Comparison of ENCODE assay signal across 1 cellular context in genomic region chr3:196317702-196318467, GRCh38.
TF ChIP-seq lines count a peak whose summit lies in the region.

TSS of gene DYNLT2B (minus strand) at chr3:196318240. CDS start at chr3:196318152, 88 bp downstream.

TF ChIP-seq in HepG2, 621 proteins besides CTCF, POLR2A, EP300 and RAD21 (continued from another document and continues in another):
- TF ChIP-seq PAXIP1 (CRISPR knock-in tag; conservative IDR thresholded peaks at IDR 0.05): peak; percentile 45
- TF ChIP-seq TP53 (CRISPR knock-in tag; conservative IDR thresholded peaks at IDR 0.05): no peak
- TF ChIP-seq, protein P1, sequence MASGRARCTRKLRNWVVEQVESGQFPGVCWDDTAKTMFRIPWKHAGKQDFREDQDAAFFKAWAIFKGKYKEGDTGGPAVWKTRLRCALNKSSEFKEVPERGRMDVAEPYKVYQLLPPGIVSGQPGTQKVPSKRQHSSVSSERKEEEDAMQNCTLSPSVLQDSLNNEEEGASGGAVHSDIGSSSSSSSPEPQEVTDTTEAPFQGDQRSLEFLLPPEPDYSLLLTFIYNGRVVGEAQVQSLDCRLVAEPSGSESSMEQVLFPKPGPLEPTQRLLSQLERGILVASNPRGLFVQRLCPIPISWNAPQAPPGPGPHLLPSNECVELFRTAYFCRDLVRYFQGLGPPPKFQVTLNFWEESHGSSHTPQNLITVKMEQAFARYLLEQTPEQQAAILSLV (CRISPR knock-in tag; IDR thresholded peaks at IDR 0.05; ENCODE audit: borderline replicate concordance): peak; percentile 64; the same call in 1 of the 2 replicates
- 0 out of 2 replicates have a peak, but pooled peaks have one; percentile 63 for TF ChIP-seq ZNF83 (CRISPR knock-in tag; IDR thresholded peaks at IDR 0.05; ENCODE audit: borderline replicate concordance)
- TF ChIP-seq, protein P2, sequence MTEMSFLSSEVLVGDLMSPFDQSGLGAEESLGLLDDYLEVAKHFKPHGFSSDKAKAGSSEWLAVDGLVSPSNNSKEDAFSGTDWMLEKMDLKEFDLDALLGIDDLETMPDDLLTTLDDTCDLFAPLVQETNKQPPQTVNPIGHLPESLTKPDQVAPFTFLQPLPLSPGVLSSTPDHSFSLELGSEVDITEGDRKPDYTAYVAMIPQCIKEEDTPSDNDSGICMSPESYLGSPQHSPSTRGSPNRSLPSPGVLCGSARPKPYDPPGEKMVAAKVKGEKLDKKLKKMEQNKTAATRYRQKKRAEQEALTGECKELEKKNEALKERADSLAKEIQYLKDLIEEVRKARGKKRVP (CRISPR knock-in tag; IDR thresholded peaks at IDR 0.05): peak in 1 of 2 experiments; percentile 40; a peak in 2 of 4 replicates
- TF ChIP-seq KAT7 (CRISPR knock-in tag; IDR thresholded peaks at IDR 0.05; ENCODE audit: borderline replicate concordance): peak; percentile 9; the same call in 1 of the 2 replicates
- no peak for TF ChIP-seq GRHL1 (CRISPR knock-in tag; conservative IDR thresholded peaks at IDR 0.05)
- TF ChIP-seq SRY (CRISPR knock-in tag; IDR thresholded peaks at IDR 0.05): peak; percentile 93; the same call in 1 of the 2 replicates
- peak; percentile 26; the same call in 1 of the 2 replicates for TF ChIP-seq NFYC (CRISPR knock-in tag; IDR thresholded peaks at IDR 0.05)
- peak; percentile 91 for TF ChIP-seq ZNF883 (CRISPR knock-in tag; IDR thresholded peaks at IDR 0.05; ENCODE audit: not compliant biosample characterization)
- TF ChIP-seq POGZ (CRISPR knock-in tag; IDR thresholded peaks at IDR 0.05): peak; percentile 36; the same call in 1 of the 2 replicates
- 0 out of 2 replicates have a peak, but pooled peaks have one; percentile 66 for TF ChIP-seq RFXANK (CRISPR knock-in tag; IDR thresholded peaks at IDR 0.05)
- peak; percentile 84 for TF ChIP-seq KDM2A (CRISPR knock-in tag; IDR thresholded peaks at IDR 0.05; ENCODE audit: borderline replicate concordance, low read depth)
- TF ChIP-seq FOXA3 (CRISPR knock-in tag; IDR thresholded peaks at IDR 0.05): peak; percentile 41
- 0 out of 2 replicates have a peak, but pooled peaks have one; percentile 24 for TF ChIP-seq ZNF468 (CRISPR knock-in tag; IDR thresholded peaks at IDR 0.05)
- TF ChIP-seq NPAS2 (CRISPR knock-in tag; IDR thresholded peaks at IDR 0.05; ENCODE audit: borderline replicate concordance): no peak
- TF ChIP-seq ZNF543 (CRISPR knock-in tag; IDR thresholded peaks at IDR 0.05): 0 out of 2 replicates have a peak, but pooled peaks have one; percentile 19
- TF ChIP-seq SMAD1 (CRISPR knock-in tag; IDR thresholded peaks at IDR 0.05; ENCODE audit: borderline replicate concordance, low read depth): no peak
- peak; percentile 48 for TF ChIP-seq ZNF772 (CRISPR knock-in tag; IDR thresholded peaks at IDR 0.05)
- TF ChIP-seq KAT8 (CRISPR knock-in tag; IDR thresholded peaks at IDR 0.05): peak; percentile 74; the same call in 1 of the 2 replicates
- peak; percentile 57 for TF ChIP-seq ZNF574 (CRISPR knock-in tag; IDR thresholded peaks at IDR 0.05)
- peak; percentile 55; the same call in 1 of the 2 replicates for TF ChIP-seq NAIF1 (CRISPR knock-in tag; IDR thresholded peaks at IDR 0.05; ENCODE audit: borderline replicate concordance)
- TF ChIP-seq ZNF232 (CRISPR knock-in tag; IDR thresholded peaks at IDR 0.05; ENCODE audit: borderline replicate concordance): no peak; the same call in 1 of the 2 replicates
- TF ChIP-seq ZBTB10 (CRISPR knock-in tag; IDR thresholded peaks at IDR 0.05; ENCODE audit: borderline replicate concordance): no peak
- 0 out of 2 replicates have a peak, but pooled peaks have one; percentile 81 for TF ChIP-seq ZNF510 (CRISPR knock-in tag; IDR thresholded peaks at IDR 0.05; ENCODE audit: low read depth)
- TF ChIP-seq, protein P3, sequence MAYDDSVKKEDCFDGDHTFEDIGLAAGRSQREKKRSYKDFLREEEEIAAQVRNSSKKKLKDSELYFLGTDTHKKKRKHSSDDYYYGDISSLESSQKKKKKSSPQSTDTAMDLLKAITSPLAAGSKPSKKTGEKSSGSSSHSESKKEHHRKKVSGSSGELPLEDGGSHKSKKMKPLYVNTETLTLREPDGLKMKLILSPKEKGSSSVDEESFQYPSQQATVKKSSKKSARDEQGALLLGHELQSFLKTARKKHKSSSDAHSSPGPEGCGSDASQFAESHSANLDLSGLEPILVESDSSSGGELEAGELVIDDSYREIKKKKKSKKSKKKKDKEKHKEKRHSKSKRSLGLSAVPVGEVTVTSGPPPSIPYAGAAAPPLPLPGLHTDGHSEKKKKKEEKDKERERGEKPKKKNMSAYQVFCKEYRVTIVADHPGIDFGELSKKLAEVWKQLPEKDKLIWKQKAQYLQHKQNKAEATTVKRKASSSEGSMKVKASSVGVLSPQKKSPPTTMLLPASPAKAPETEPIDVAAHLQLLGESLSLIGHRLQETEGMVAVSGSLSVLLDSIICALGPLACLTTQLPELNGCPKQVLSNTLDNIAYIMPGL (CRISPR knock-in tag; IDR thresholded peaks at IDR 0.05; ENCODE audit: borderline replicate concordance in 1 of 2, low read depth in 1 of 2): peak; percentile 72 to 87; a peak in 3 of 4 replicates
- 0 out of 2 replicates have a peak, but pooled peaks have one; percentile 26 for TF ChIP-seq ZNF335 (CRISPR knock-in tag; IDR thresholded peaks at IDR 0.05)
- peak; percentile 94; the same call in 1 of the 2 replicates for TF ChIP-seq ZNF337 (CRISPR knock-in tag; IDR thresholded peaks at IDR 0.05; ENCODE audit: borderline replicate concordance, low read depth)
- TF ChIP-seq ZNF18 (CRISPR knock-in tag; IDR thresholded peaks at IDR 0.05; ENCODE audit: insufficient replicate concordance): peak; percentile 59
- no peak for TF ChIP-seq FOXO4 (CRISPR knock-in tag; conservative IDR thresholded peaks at IDR 0.05)
- no peak; the same call in 1 of the 2 replicates for TF ChIP-seq NKX3-1 (CRISPR knock-in tag; IDR thresholded peaks at IDR 0.05)
- peak; percentile 34 for TF ChIP-seq YY1 (IDR thresholded peaks at IDR 0.05; ENCODE audit: insufficient read depth, insufficient replicate concordance, low read depth, low read length)
- TF ChIP-seq PRPF4 (IDR thresholded peaks at IDR 0.05; ENCODE audit: low read depth, low read length, poor library complexity, severe bottlenecking): no peak
